ENCODE assay signal across 8 cellular contexts in genomic region chr11:93921695-93922468, GRCh38.
A peak's percentile ranks its signal among the peaks of the same experiment; 100 is the strongest.
DNase-seq lines count a peak whose midpoint lies in the region; ATAC-seq, FAIRE-seq and TF ChIP-seq lines count a peak whose summit lies in the region.

No MANE protein-coding gene starts in this region.

- no peaks in the 10 kb centered on the region for H3K79me2 ChIP-seq in keratinocyte (ENCODE audit: control insufficient read depth, insufficient read depth, low read length)

- H3K27ac Mint-ChIP-seq in activated naive CD8-positive, alpha-beta T cell treated with anti-CD3 and anti-CD28 coated beads for 36 hours, result no peak overlapping the region

- no peaks in the 10 kb centered on the region for H4K20me1 ChIP-seq in keratinocyte (ENCODE audit: control insufficient read depth, extremely low read depth, insufficient read depth, low read length)

- no peaks in the 10 kb centered on the region for H3K36me3 Mint-ChIP-seq in activated naive CD8-positive, alpha-beta T cell treated with anti-CD3 and anti-CD28 coated beads for 36 hours

- TF ChIP-seq POLR2A in GM18505 (IDR thresholded peaks at IDR 0.05; ENCODE audit: borderline replicate concordance, extremely low read depth, insufficient read depth, insufficient read length), result no peak

- H3K9me3 ChIP-seq in keratinocyte (ENCODE audit: control insufficient read depth, low read depth, low read length), result no peaks in the 10 kb centered on the region

- H3K9ac ChIP-seq in keratinocyte (ENCODE audit: control insufficient read depth, extremely low read depth, insufficient read depth, low read length), result no peak overlapping the region

- no peak overlapping the region for H3K4me3 ChIP-seq in keratinocyte (ENCODE audit: control insufficient read depth in 2 of 3, extremely low read depth in 1 of 3, insufficient read depth in 2 of 3, low read depth in 1 of 3, low read length in 3 of 3)

- no peak overlapping the region for H3K4me3 Mint-ChIP-seq in activated naive CD8-positive, alpha-beta T cell treated with anti-CD3 and anti-CD28 coated beads for 36 hours

- DNase-seq in CMK (ENCODE audit: low read depth) (peak; percentile 34), NCI-H446 (lab: John Stamatoyannopoulos, UW) (peak; percentile 22 to 71), keratinocyte (ENCODE audit: low read depth, low spot score) (peak; percentile 38), occipital lobe (lab: John Stamatoyannopoulos, UW) (no peak)
- peak; percentile 1 for DNase-seq in activated naive CD8-positive, alpha-beta T cell treated with anti-CD3 and anti-CD28 coated beads for 36 hours
- DNase-seq in activated CD8-positive, alpha-beta memory T cell treated with anti-CD3 and anti-CD28 coated beads, Interleukin-2, amount 50 U/mL, for 4 hours, result no peak

- peak; percentile 64 for ATAC-seq in GM18505 (IDR thresholded peaks at IDR 0.05; ENCODE audit: unreplicated experiment)
- peak; percentile 71 for ATAC-seq in HG03175 (IDR thresholded peaks at IDR 0.05; ENCODE audit: unreplicated experiment)

- H3K9me1 ChIP-seq in keratinocyte (ENCODE audit: control insufficient read depth, extremely low read depth, insufficient read depth, low read length), result no peaks in the 10 kb centered on the region

- H3K36me3 ChIP-seq in keratinocyte (ENCODE audit: control insufficient read depth in 2 of 2, extremely low read depth in 1 of 2, insufficient read depth in 2 of 2, low read length in 2 of 2), result no peaks in the 10 kb centered on the region

- no peaks in the 10 kb centered on the region for H3K4me1 Mint-ChIP-seq in activated naive CD8-positive, alpha-beta T cell treated with anti-CD3 and anti-CD28 coated beads for 36 hours

- H3K27me3 ChIP-seq in keratinocyte (ENCODE audit: control insufficient read depth, extremely low read depth, insufficient read depth, low read length), result no peaks in the 10 kb centered on the region

- H3K27me3 Mint-ChIP-seq in activated naive CD8-positive, alpha-beta T cell treated with anti-CD3 and anti-CD28 coated beads for 36 hours, result peaks cover 47% of the 10 kb centered on the region

- dilution Hi-C loops in keratinocyte (cut with MboI; ENCODE audit: extremely low pct_ligation_motif_present, low sequenced_read_pairs), result no loop called here

- peak; percentile 99 for FAIRE-seq in keratinocyte (lab: Jason Lieb, UNC)

- H3K4me1 ChIP-seq in keratinocyte (ENCODE audit: control insufficient read depth, extremely low read depth, insufficient read depth, low read length), result peaks cover 4% of the 10 kb centered on the region

- H3K4me2 ChIP-seq in keratinocyte (ENCODE audit: control insufficient read depth, extremely low read depth, insufficient read depth, low read depth, low read length), result no peak overlapping the region

- peak; percentile 85 to 93 (median 88) for TF ChIP-seq CTCF in keratinocyte (optimal IDR thresholded peaks at IDR 0.05 in 1 of 3, IDR thresholded peaks at IDR 0.05 in 1 of 3, conservative IDR thresholded peaks at IDR 0.05 in 1 of 3; ENCODE audit: extremely low read depth in 1 of 3, insufficient read depth in 2 of 3, low read length in 3 of 3)

- no peak overlapping the region for H3K27ac ChIP-seq in keratinocyte (ENCODE audit: control insufficient read depth, insufficient read depth, low read length)

- no peak overlapping the region for H2AFZ ChIP-seq in keratinocyte (ENCODE audit: control insufficient read depth, low read length)

- peaks cover 9% of the 10 kb centered on the region for H3K9me3 Mint-ChIP-seq in activated naive CD8-positive, alpha-beta T cell treated with anti-CD3 and anti-CD28 coated beads for 36 hours

Comparison
In these comparisons a context has a peak if more than half of its experiments do, and no peak if none do; other contexts are left out.
1. DNase-seq: peak in CMK (single experiment), NCI-H446 (2 of 2), activated naive CD8-positive, alpha-beta T cell treated with anti-CD3 and anti-CD28 coated beads for 36 hours (single experiment) and keratinocyte (single experiment); none in activated CD8-positive, alpha-beta memory T cell treated with anti-CD3 and anti-CD28 coated beads, Interleukin-2, amount 50 U/mL, for 4 hours (single experiment) and occipital lobe (single experiment).